14 cellular contexts compared by ENCODE assay signal in the genomic region with DNA sequence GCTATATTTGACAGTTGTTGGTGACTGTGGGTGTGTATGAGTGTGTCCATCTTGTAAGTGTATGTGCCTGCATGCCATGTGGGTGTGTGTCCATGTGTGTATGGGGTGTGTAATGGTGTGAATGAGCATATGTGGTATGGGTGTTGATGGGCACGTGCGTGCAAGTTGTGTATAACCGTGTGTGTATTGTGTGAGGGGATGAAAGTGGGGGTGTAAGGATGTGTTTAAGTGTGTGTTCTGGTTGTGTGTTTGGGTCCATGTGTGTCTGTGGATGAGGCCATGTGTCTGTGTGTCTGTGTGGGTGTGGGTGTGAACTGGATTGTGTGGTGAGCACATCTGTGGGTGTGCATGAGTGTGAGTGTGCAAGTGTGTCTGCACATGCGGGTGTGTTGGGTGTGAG. TPM values are rescaled to one million over a fixed set of nuclear protein-coding genes. Genes with fewer than 3 reads are reported as not detected.
DNase-seq lines count a peak whose midpoint lies in the region; ATAC-seq, FAIRE-seq and TF ChIP-seq lines count a peak whose summit lies in the region.
"Had no signal": no experiment of that assay in that cellular context is flagged by ENCODE, and none has a peak within 500 bp of the region (broad histone marks: within the 10 kb centered on the region; RNA-seq: fewer than 3 reads in every experiment).

No MANE protein-coding gene starts in this region.

- DNase-seq in HepG2 (ENCODE audit: low spot score): no peak
- DNase-seq in right lobe of liver: no peak
- DNase-seq in activated naive CD8-positive, alpha-beta T cell treated with anti-CD3 and anti-CD28 coated beads, Interleukin-2, amount 10 ng/mL, durations not matched to agents 7 days and 5 days: no peak
- no peak for DNase-seq in mesendoderm
- no peak for DNase-seq in urothelium cell line (ENCODE audit: low spot score)
- DNase-seq in GOT3 (lab: John Stamatoyannopoulos, UW): no peak
- DNase-seq: mucosa of descending colon; NCI-H1930; NCI-H748 treated with DMSO at 0.1 percent for 48 hours; stimulated activated CD4-positive, alpha-beta T cell treated with anti-CD3 and anti-CD28 coated beads, Interleukin-4, amount 100 ng/mL, for 1 hour; T-helper 9 cell had no signal

- no peaks in the 10 kb centered on the region for H3K79me1 ChIP-seq in mesendoderm (ENCODE audit: low read length)

- WGBS in HepG2 (ENCODE audit: low lambda C conversion rate): 18% methylated on average over 4 of the region's 4 CpGs
- 54% methylated on average over 3 of the region's 4 CpGs for WGBS in right lobe of liver (ENCODE audit: insufficient coverage, low coverage, low lambda C conversion rate, missing lambda C conversion rate)
- 100% methylated on average over 1 of the region's 4 CpGs for WGBS in mesendoderm (ENCODE audit: extremely low coverage, insufficient coverage, low lambda C conversion rate)

- no TSS peak for BruUV-seq in HepG2 (replicated peaks; lab: Mats Ljungman, UMichigan)

- no peak overlapping the region for H4K8ac ChIP-seq in mesendoderm (ENCODE audit: low read depth, low read length)

- peak overlapping the region; percentile 15 for H3K23ac ChIP-seq in mesendoderm (ENCODE audit: low read length)

- no peak for TF ChIP-seq RAD21 in HepG2 (CRISPR knock-in tag; IDR thresholded peaks at IDR 0.05)

- in situ Hi-C loops in HepG2 (cut with HindIII; ENCODE audit: extremely low pct_ligation_motif_present, low pct_unique_long_range_greater_than_20kb): no loop called here

- peak overlapping the region; percentile 4 for H3K4me3 Mint-ChIP-seq in activated naive CD8-positive, alpha-beta T cell treated with anti-CD3 and anti-CD28 coated beads, Interleukin-2, amount 10 ng/mL, durations not matched to agents 7 days and 5 days

- no peak overlapping the region for H2BK120ac ChIP-seq in mesendoderm (ENCODE audit: low read depth, low read length)

- H4K5ac ChIP-seq in mesendoderm (ENCODE audit: low read length): no peak overlapping the region

- H3K4me3 ChIP-seq in HepG2 (replicated peaks in 1 of 3; ENCODE audit: insufficient read depth in 1 of 3, low read depth in 2 of 3, low read length in 3 of 3) (no peak overlapping the region), right lobe of liver (no peak overlapping the region), mesendoderm (ENCODE audit: low read length) (no peak overlapping the region)
- H3K4me3 ChIP-seq: mucosa of descending colon had no signal

- no peaks in the 10 kb centered on the region for H3K36me3 Mint-ChIP-seq in activated naive CD8-positive, alpha-beta T cell treated with anti-CD3 and anti-CD28 coated beads, Interleukin-2, amount 10 ng/mL, durations not matched to agents 7 days and 5 days

- H2AFZ ChIP-seq in HepG2 (ENCODE audit: low read length): no peak overlapping the region

- H3K27me3 ChIP-seq in HepG2 (ENCODE audit: control insufficient read depth in 1 of 2, insufficient read depth in 2 of 2, low read length in 2 of 2) (peaks cover 6 to 63% of the 10 kb centered on the region in 2 experiments; a peak in 4 of 5 replicates), right lobe of liver (no peaks in the 10 kb centered on the region), mesendoderm (ENCODE audit: insufficient read depth, low read length, poor library complexity) (no peaks in the 10 kb centered on the region)

- peaks cover 21% of the 10 kb centered on the region for H3K4me1 Mint-ChIP-seq in activated naive CD8-positive, alpha-beta T cell treated with anti-CD3 and anti-CD28 coated beads, Interleukin-2, amount 10 ng/mL, durations not matched to agents 7 days and 5 days

- no peak for TF ChIP-seq POLR2A in HepG2 (IDR thresholded peaks at IDR 0.05; ENCODE audit: insufficient read depth in 1 of 2, low read depth in 2 of 2, low read length in 2 of 2)
- no peak for TF ChIP-seq POLR2A in right lobe of liver (IDR thresholded peaks at IDR 0.05)

- H3K27me3 Mint-ChIP-seq in activated naive CD8-positive, alpha-beta T cell treated with anti-CD3 and anti-CD28 coated beads, Interleukin-2, amount 10 ng/mL, durations not matched to agents 7 days and 5 days: peaks cover 34% of the 10 kb centered on the region

- no peak overlapping the region for H3K27ac Mint-ChIP-seq in activated naive CD8-positive, alpha-beta T cell treated with anti-CD3 and anti-CD28 coated beads, Interleukin-2, amount 10 ng/mL, durations not matched to agents 7 days and 5 days

- H3K4me2 ChIP-seq in HepG2 (ENCODE audit: low read depth, low read length): no peak overlapping the region
- H3K4me2 ChIP-seq in mesendoderm (ENCODE audit: low read length): no peak overlapping the region

- no peak overlapping the region for H2BK5ac ChIP-seq in mesendoderm (ENCODE audit: low read length)

- TF ChIP-seq CTCF in HepG2 (CRISPR knock-in tag; IDR thresholded peaks at IDR 0.05): no peak
- no peak for TF ChIP-seq CTCF in right lobe of liver (IDR thresholded peaks at IDR 0.05)

- H3K18ac ChIP-seq in mesendoderm (ENCODE audit: low read length): no peak overlapping the region

- H2BK15ac ChIP-seq in mesendoderm (replicated peaks; ENCODE audit: low read depth): no peak overlapping the region

- no peaks in the 10 kb centered on the region for H3K9me3 Mint-ChIP-seq in activated naive CD8-positive, alpha-beta T cell treated with anti-CD3 and anti-CD28 coated beads, Interleukin-2, amount 10 ng/mL, durations not matched to agents 7 days and 5 days

- no peaks in the 10 kb centered on the region for H3K9me3 ChIP-seq in HepG2 (ENCODE audit: low read length)
- no peaks in the 10 kb centered on the region for H3K9me3 ChIP-seq in right lobe of liver
- H3K9me3 ChIP-seq: BE2C, mucosa of descending colon had no signal

- no peaks in the 10 kb centered on the region for H3K36me3 ChIP-seq in HepG2 (replicated peaks in 1 of 2; ENCODE audit: control insufficient read depth in 1 of 2, insufficient read depth in 2 of 2, low read length in 2 of 2)
- no peaks in the 10 kb centered on the region for H3K36me3 ChIP-seq in right lobe of liver
- H3K36me3 ChIP-seq in mesendoderm (ENCODE audit: control insufficient read depth, insufficient read depth, low read length): no peaks in the 10 kb centered on the region
- H3K36me3 ChIP-seq: BE2C had no signal

- H3K4me1 ChIP-seq in HepG2 (ENCODE audit: insufficient read depth, low read length): peaks cover 15% of the 10 kb centered on the region
- H3K4me1 ChIP-seq in right lobe of liver: no peaks in the 10 kb centered on the region
- no peaks in the 10 kb centered on the region for H3K4me1 ChIP-seq in mesendoderm (ENCODE audit: control insufficient read depth, low read depth, low read length)

- no peak for FAIRE-seq in HepG2 (lab: Jason Lieb, UNC)
- peak; percentile 13 for FAIRE-seq in urothelium cell line (lab: Jason Lieb, UNC)

- H3K79me2 ChIP-seq in HepG2 (ENCODE audit: insufficient read depth, low read length): no peaks in the 10 kb centered on the region
- H3K79me2 ChIP-seq in mesendoderm (ENCODE audit: control insufficient read depth, insufficient read depth, low read length): no peaks in the 10 kb centered on the region

- POLR2A ChIA-PET in HepG2 (lab: Yijun Ruan, JAX): no interaction called here
- POLR2A ChIA-PET in activated naive CD8-positive, alpha-beta T cell treated with anti-CD3 and anti-CD28 coated beads, Interleukin-2, amount 10 ng/mL, durations not matched to agents 7 days and 5 days (lab: Charles Lee): no interaction called here

- no peak overlapping the region for H3K9ac ChIP-seq in HepG2 (ENCODE audit: insufficient read depth, low read depth, low read length)
- no peak overlapping the region for H3K9ac ChIP-seq in mesendoderm (ENCODE audit: low read length)

- intact Hi-C loops in HepG2 (cut with micrococcal nuclease; ENCODE audit: unreplicated experiment) (no loop called here), right lobe of liver (cut with DNase I) (no loop called here)

- H3K4ac ChIP-seq in mesendoderm (ENCODE audit: low read depth, low read length): no peak overlapping the region

- no peak overlapping the region for H3K56ac ChIP-seq in mesendoderm (ENCODE audit: low read length)

- no peak for TF ChIP-seq EP300 in HepG2 (IDR thresholded peaks at IDR 0.05; ENCODE audit: low read depth in 2 of 2, low read length in 2 of 2)
- TF ChIP-seq EP300 in HepG2 (CRISPR knock-in tag; IDR thresholded peaks at IDR 0.05; ENCODE audit: borderline replicate concordance): no peak

- H2AK5ac ChIP-seq in mesendoderm (ENCODE audit: low read length): peak overlapping the region; percentile 59

- CTCF ChIA-PET in HepG2 (lab: Yijun Ruan, JAX; ENCODE audit: low intra/inter-chr PET ratio, low total read pairs): no interaction called here

- ATAC-seq in HepG2: no peak
- no peak for ATAC-seq in right lobe of liver
- ATAC-seq in activated naive CD8-positive, alpha-beta T cell treated with anti-CD3 and anti-CD28 coated beads, Interleukin-2, amount 10 ng/mL, durations not matched to agents 7 days and 5 days (ENCODE audit: low read depth): no peak
- ATAC-seq in HG03457 (IDR thresholded peaks at IDR 0.05; ENCODE audit: unreplicated experiment): no peak
- ATAC-seq in HG02970 (IDR thresholded peaks at IDR 0.05; ENCODE audit: low FRiP score, unreplicated experiment): no peak
- ATAC-seq: mucosa of descending colon had no signal

- peaks cover 3% of the 10 kb centered on the region; the same call in 1 of the 2 replicates for H4K20me1 ChIP-seq in HepG2 (ENCODE audit: insufficient read depth, low read length)

- H3K27ac ChIP-seq in HepG2 (ENCODE audit: extremely low read length, insufficient read depth, low read length): no peak overlapping the region
- H3K27ac ChIP-seq in right lobe of liver: no peak overlapping the region
- H3K27ac ChIP-seq in mesendoderm (ENCODE audit: low read depth, low read length): no peak overlapping the region

RNA-seq across cellular contexts. Expression of a gene that starts 5.9 kb away (rescaled TPM):
- total RNA-seq in HepG2 (2016; rRNA removed; fragmentation: Illumina TruSeq; extraction: Trizol) (0.14 and 0.18 TPM in 2 replicates), right lobe of liver (1 to 10 TPM in 4 of 6 experiments, under 1 TPM in 2; 0.92 to 2.4 (median 1.6) TPM)
- total RNA-seq in HepG2 (2016; cell fraction: cytosol; rRNA removed; fragmentation: Illumina TruSeq; extraction: Trizol; ENCODE audit: low read depth): not detected in 2 replicates
- total RNA-seq in HepG2 (2016; cell fraction: insoluble cytoplasmic fraction; rRNA removed; fragmentation: Illumina TruSeq; extraction: Trizol): 0.15 and 0.26 TPM in 2 replicates
- total RNA-seq in HepG2 (2016; cell fraction: membrane; rRNA removed; fragmentation: Illumina TruSeq; extraction: Trizol): 0.15 TPM in 1 of 2 replicates, not detected in the other
- total RNA-seq in HepG2 (2016; cell fraction: nucleus; rRNA removed; fragmentation: Illumina TruSeq; extraction: Trizol): 0.50 and 0.68 TPM in 2 replicates
- 0.51 and 0.62 TPM in 2 replicates for polyA plus RNA-seq in HepG2 (2011; rRNA removed)
- 0.37 and 0.43 TPM in 2 replicates for polyA plus RNA-seq in HepG2 (2011; cell fraction: cytosol; rRNA removed)
- polyA plus RNA-seq in HepG2 (2011; cell fraction: nucleus; rRNA removed): 0.63 and 0.69 TPM in 2 replicates
- 0.25 and 0.30 TPM in 2 replicates for polyA plus RNA-seq in HepG2 (2012)
- 0.03 and 0.11 TPM in 2 replicates for polyA plus RNA-seq in HepG2 (2016; cell fraction: cytosol; fragmentation: Illumina TruSeq; extraction: Trizol; ENCODE audit: low read depth)
- 0.12 and 0.21 TPM in 2 replicates for polyA plus RNA-seq in HepG2 (2016; cell fraction: insoluble cytoplasmic fraction; fragmentation: Illumina TruSeq; extraction: Trizol; ENCODE audit: low read depth)
- 0.07 and 0.10 TPM in 2 replicates for polyA plus RNA-seq in HepG2 (2016; cell fraction: membrane; fragmentation: Illumina TruSeq; extraction: Trizol; ENCODE audit: low read depth)
- 0.11 and 0.22 TPM in 2 replicates for polyA plus RNA-seq in HepG2 (2016; cell fraction: nucleus; fragmentation: Illumina TruSeq; extraction: Trizol; ENCODE audit: insufficient read depth, low read depth)
- 0.62 and 23.9 TPM in 2 replicates for polyA minus RNA-seq in HepG2 (2011; rRNA and poly(A)+ RNA removed; ENCODE audit: low replicate concordance)
- polyA minus RNA-seq in HepG2 (2011; cell fraction: cytosol; rRNA and poly(A)+ RNA removed): 0.26 and 0.49 TPM in 2 replicates
- polyA minus RNA-seq in HepG2 (2011; cell fraction: nucleus; rRNA and poly(A)+ RNA removed): 0.12 and 0.13 TPM in 2 replicates
- total RNA-seq in activated naive CD8-positive, alpha-beta T cell treated with anti-CD3 and anti-CD28 coated beads, Interleukin-2, amount 10 ng/mL, durations not matched to agents 7 days and 5 days: 100 to 1,000 TPM; 102 to 104 TPM
- polyA plus RNA-seq in mesendoderm (2013, experiment 1 of 2): 0.32 TPM
- 0.28 TPM for polyA plus RNA-seq in mesendoderm (2013, experiment 2 of 2)

RNA-seq across cellular contexts. Expression of a gene that starts 7.3 kb away (rescaled TPM):
- total RNA-seq in HepG2 (2016; rRNA removed; fragmentation: Illumina TruSeq; extraction: Trizol) (0.66 and 1.2 TPM in 2 replicates), right lobe of liver (under 1 TPM in 5 of 6 experiments, not detected in 1; 0.11 to 0.43 (median 0.22) TPM)
- total RNA-seq in HepG2 (2016; cell fraction: cytosol; rRNA removed; fragmentation: Illumina TruSeq; extraction: Trizol; ENCODE audit: low read depth): 1.1 TPM in 2 replicates
- 0.85 and 1.0 TPM in 2 replicates for total RNA-seq in HepG2 (2016; cell fraction: insoluble cytoplasmic fraction; rRNA removed; fragmentation: Illumina TruSeq; extraction: Trizol)
- 1.7 TPM in 2 replicates for total RNA-seq in HepG2 (2016; cell fraction: membrane; rRNA removed; fragmentation: Illumina TruSeq; extraction: Trizol)
- 0.28 and 1.4 TPM in 2 replicates for total RNA-seq in HepG2 (2016; cell fraction: nucleus; rRNA removed; fragmentation: Illumina TruSeq; extraction: Trizol)
- 0.33 and 0.67 TPM in 2 replicates for polyA plus RNA-seq in HepG2 (2011; rRNA removed)
- 0.47 and 1.0 TPM in 2 replicates for polyA plus RNA-seq in HepG2 (2011; cell fraction: cytosol; rRNA removed)
- polyA plus RNA-seq in HepG2 (2011; cell fraction: nucleus; rRNA removed): 0.66 and 0.87 TPM in 2 replicates
- polyA plus RNA-seq in HepG2 (2012): 0.69 and 0.78 TPM in 2 replicates
- polyA plus RNA-seq in HepG2 (2016; cell fraction: cytosol; fragmentation: Illumina TruSeq; extraction: Trizol; ENCODE audit: low read depth): 1.2 and 1.6 TPM in 2 replicates
- 0.74 and 0.82 TPM in 2 replicates for polyA plus RNA-seq in HepG2 (2016; cell fraction: insoluble cytoplasmic fraction; fragmentation: Illumina TruSeq; extraction: Trizol; ENCODE audit: low read depth)
- 1.7 TPM in 2 replicates for polyA plus RNA-seq in HepG2 (2016; cell fraction: membrane; fragmentation: Illumina TruSeq; extraction: Trizol; ENCODE audit: low read depth)
- polyA plus RNA-seq in HepG2 (2016; cell fraction: nucleus; fragmentation: Illumina TruSeq; extraction: Trizol; ENCODE audit: insufficient read depth, low read depth): 0.56 and 0.57 TPM in 2 replicates
- 0.16 and 1.9 TPM in 2 replicates for polyA minus RNA-seq in HepG2 (2011; rRNA and poly(A)+ RNA removed; ENCODE audit: low replicate concordance)
- 0.70 and 0.79 TPM in 2 replicates for polyA minus RNA-seq in HepG2 (2011; cell fraction: cytosol; rRNA and poly(A)+ RNA removed)
- 0.52 and 1.1 TPM in 2 replicates for polyA minus RNA-seq in HepG2 (2011; cell fraction: nucleus; rRNA and poly(A)+ RNA removed)
- total RNA-seq in activated naive CD8-positive, alpha-beta T cell treated with anti-CD3 and anti-CD28 coated beads, Interleukin-2, amount 10 ng/mL, durations not matched to agents 7 days and 5 days: under 1 TPM; 0.42 to 0.65 TPM
- 0.56 TPM for polyA plus RNA-seq in mesendoderm (2013, experiment 1 of 2)
- polyA plus RNA-seq in mesendoderm (2013, experiment 2 of 2): 0.62 TPM

Comparison
In these comparisons a context has a peak if more than half of its experiments do, and no peak if none do; other contexts are left out.
1. RNA of a gene that starts 5.9 kb away (total RNA-seq): 102 to 104 TPM in activated naive CD8-positive, alpha-beta T cell treated with anti-CD3 and anti-CD28 coated beads, Interleukin-2, amount 10 ng/mL, durations not matched to agents 7 days and 5 days; 0.92 to 2.4 TPM in right lobe of liver and 0.14 to 0.68 TPM in HepG2; every median in the first group is over 10 times any median in the second.